In the genomic region with DNA sequence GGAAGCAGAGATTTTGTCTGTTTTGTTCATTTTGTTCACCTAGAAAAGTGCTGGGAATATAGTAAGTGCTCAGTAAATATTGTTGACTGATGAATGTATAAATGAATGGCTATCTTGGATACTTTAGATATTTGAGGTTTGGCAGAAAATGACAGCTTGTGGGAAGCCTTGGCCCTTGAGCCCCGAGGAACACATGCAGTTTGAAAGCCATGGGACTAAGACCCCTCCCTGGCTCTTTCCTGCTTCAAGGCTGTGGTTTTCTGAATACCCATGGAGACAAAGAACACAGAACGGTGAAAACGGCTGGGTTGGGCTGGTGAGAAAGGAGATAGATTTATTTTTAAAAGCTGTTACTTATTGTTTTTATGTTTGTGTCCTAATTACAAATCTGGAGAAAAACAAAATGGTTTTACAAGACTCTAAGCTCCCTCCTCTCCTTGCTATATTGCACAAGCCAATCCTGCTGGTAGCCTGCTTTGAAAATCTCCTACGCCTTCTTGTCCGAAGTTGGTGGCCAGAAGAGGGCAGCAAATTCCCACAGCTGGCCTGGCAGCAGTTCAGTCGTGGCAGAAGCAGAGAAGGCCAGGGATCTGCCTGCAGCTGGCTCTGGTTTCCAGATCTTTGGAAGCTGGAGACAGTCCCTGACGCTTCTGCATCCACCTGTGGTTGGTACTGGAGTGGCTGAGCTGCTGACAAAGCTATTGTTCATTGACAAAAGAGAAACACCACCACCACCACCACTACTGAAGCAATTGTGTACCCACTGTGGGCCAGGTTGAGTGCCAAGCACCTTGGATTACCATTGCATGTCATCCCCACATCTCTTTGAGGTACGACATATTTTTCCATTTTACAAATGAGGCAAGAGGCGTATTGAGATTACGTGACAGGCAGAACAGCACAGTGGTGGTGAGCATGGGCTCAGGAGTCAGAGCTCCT, we compare ENCODE assay signal across 8 cellular contexts. TPM values are rescaled to one million over a fixed set of nuclear protein-coding genes. Genes with fewer than 3 reads are reported as not detected.
DNase-seq lines count a peak whose midpoint lies in the region; ATAC-seq and TF ChIP-seq lines count a peak whose summit lies in the region.

No MANE protein-coding gene starts in this region.

- no peaks in the 10 kb centered on the region for H3K27me3 ChIP-seq in suprapubic skin

- H3K9me3 ChIP-seq in suprapubic skin, result no peaks in the 10 kb centered on the region

- no peaks in the 10 kb centered on the region for H3K36me3 ChIP-seq in suprapubic skin

- TF ChIP-seq POLR2A in suprapubic skin (IDR thresholded peaks at IDR 0.05), result no peak

- peaks cover 29% of the 10 kb centered on the region for H3K27me3 Mint-ChIP-seq in nephron (ENCODE audit: low read depth)

- TF ChIP-seq CTCF in nephron (IDR thresholded peaks at IDR 0.05; ENCODE audit: unreplicated experiment in 3 of 3), result peak; percentile 82 to 86 (median 84)
- TF ChIP-seq CTCF in suprapubic skin (IDR thresholded peaks at IDR 0.05), result peak; percentile 63 to 80

- 37% methylated on average over 8 of the region's 10 CpGs for WGBS in suprapubic skin

- peak; percentile 89 for DNase-seq in COLO829 (ENCODE audit: low spot score)
- DNase-seq in HUDEP-2 (lab: John Stamatoyannopoulos, UW; ENCODE audit: unreplicated experiment in 76 of 76), result peak in 51 of 76 experiments; percentile 4 to 61 (median 34)
- DNase-seq in NOMO-1 (lab: John Stamatoyannopoulos, UW; ENCODE audit: unreplicated experiment in 2 of 2), result peak; percentile 56 to 66
- peak; percentile 39 for DNase-seq in activated T-cell treated with anti-CD3 and anti-CD28 coated beads for 48 hours (ENCODE audit: low read depth)
- DNase-seq in fibroblast of peridontal ligament (ENCODE audit: extremely low read depth), result peak; percentile 94
- peak; percentile 90 for DNase-seq in suprapubic skin (ENCODE audit: low spot score in 2 of 2)

- peaks cover 9% of the 10 kb centered on the region for H3K9me3 Mint-ChIP-seq in nephron

- H3K36me3 Mint-ChIP-seq in nephron (ENCODE audit: low read depth), result no peaks in the 10 kb centered on the region

- no peak overlapping the region for H3K4me3 ChIP-seq in suprapubic skin

- H3K4me1 Mint-ChIP-seq in nephron, result peaks cover 30% of the 10 kb centered on the region

- TF ChIP-seq EP300 in suprapubic skin (IDR thresholded peaks at IDR 0.05), result no peak

- no peak overlapping the region for H3K4me3 Mint-ChIP-seq in nephron

- H3K27ac Mint-ChIP-seq in nephron, result peak overlapping the region in 2 of 3 experiments; percentile 6 to 85

- peaks cover 14% of the 10 kb centered on the region for H3K4me1 ChIP-seq in suprapubic skin

- peak overlapping the region; percentile 63 for H3K27ac ChIP-seq in suprapubic skin

- ATAC-seq in GM21390 (IDR thresholded peaks at IDR 0.05; ENCODE audit: unreplicated experiment), result no peak

RNA-seq across cellular contexts. Expression of gene KRT85, which starts 5.2 kb away (rescaled TPM):
- 100 to 1,000 TPM in 2 of 4 donors, 10 to 100 TPM in 1, 1 to 10 TPM in 1; 4.2 to 766 (median 96.1) TPM for total RNA-seq in suprapubic skin

RNA-seq across cellular contexts. Expression of gene KRT84, which starts 13.0 kb away (rescaled TPM):
- total RNA-seq in suprapubic skin, result 1 to 10 TPM in 1 of 4 donors, under 1 TPM in 2, not detected in 1; 0.49 to 2.1 (median 0.65) TPM

RNA-seq across cellular contexts. Expression of gene KRT82, which starts 33.6 kb away (rescaled TPM):
- total RNA-seq in suprapubic skin, result 10 to 100 TPM in 1 of 4 donors, 1 to 10 TPM in 3; 1.3 to 40.7 (median 7.6) TPM

RNA-seq across cellular contexts. Expression of gene KRT83, which starts 51.3 kb away (rescaled TPM):
- total RNA-seq in suprapubic skin, result 10 to 100 TPM in 3 of 4 donors, not detected in 1; 10.3 to 97.1 (median 33.9) TPM

Comparison
In these comparisons a context has a peak if more than half of its experiments do, and no peak if none do; other contexts are left out.
1. DNase-seq: peak in every context shown above with its lines; median percentile 94 in fibroblast of peridontal ligament; 90 in suprapubic skin; 89 in COLO829; 61 in NOMO-1; 39 in activated T-cell treated with anti-CD3 and anti-CD28 coated beads for 48 hours; 34 in HUDEP-2.